ENCODE assay signal across 1 cellular context in genomic region chr18:74284501-74285004, GRCh38.
TF ChIP-seq lines count a peak whose summit lies in the region.

No MANE protein-coding gene starts in this region.

TF ChIP-seq in WTC11, 78 proteins besides CTCF, POLR2A, EP300 and RAD21 (continued from another document):
- no peak for TF ChIP-seq ATF2 (CRISPR knock-in tag; IDR thresholded peaks at IDR 0.05; ENCODE audit: borderline replicate concordance, low read depth)
- no peak for TF ChIP-seq NR2C2 (CRISPR knock-in tag; IDR thresholded peaks at IDR 0.05)
- no peak for TF ChIP-seq FOXJ3 (CRISPR knock-in tag; IDR thresholded peaks at IDR 0.05; ENCODE audit: borderline replicate concordance)
- TF ChIP-seq GRHL2 (CRISPR knock-in tag; IDR thresholded peaks at IDR 0.05; ENCODE audit: insufficient replicate concordance, severe bottlenecking): no peak
